In the genomic region with DNA sequence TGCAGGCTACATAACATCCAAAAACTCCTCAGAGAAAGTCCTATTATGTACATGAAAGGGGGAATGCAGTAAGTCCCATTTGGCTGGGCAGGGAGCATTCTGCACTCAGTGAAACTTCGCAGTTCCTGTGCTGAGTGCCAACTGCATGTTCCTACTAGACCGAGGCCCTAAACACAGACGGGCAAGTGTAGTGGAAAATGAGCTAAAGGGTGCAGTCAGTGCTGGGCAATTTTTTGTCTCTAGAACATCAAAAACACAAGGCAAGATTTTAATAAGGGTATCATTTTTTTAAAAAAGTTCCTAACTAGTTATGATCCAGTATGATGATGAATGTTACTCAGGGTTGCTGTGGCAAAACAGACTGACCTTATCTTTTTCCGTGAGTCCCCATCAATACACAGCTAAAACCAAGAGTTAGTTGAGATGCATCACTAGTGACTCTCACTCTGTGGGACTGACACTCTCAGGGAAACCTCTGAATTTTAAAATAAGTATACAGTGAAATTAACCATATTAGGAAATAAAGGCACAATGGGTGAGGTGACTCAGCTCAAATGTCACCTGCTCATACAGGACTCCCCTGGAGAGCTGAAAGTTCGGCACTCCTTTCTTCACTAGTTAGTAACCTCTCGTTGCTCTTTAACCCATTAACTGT, we compare ENCODE assay signal across 10 cellular contexts.
DNase-seq lines count a peak whose midpoint lies in the region; ATAC-seq and TF ChIP-seq lines count a peak whose summit lies in the region.
"Had no signal": no experiment of that assay in that cellular context is flagged by ENCODE, and none has a peak within 500 bp of the region (broad histone marks: within the 10 kb centered on the region; RNA-seq: fewer than 3 reads in every experiment).

No MANE protein-coding gene starts in this region.

- no peak overlapping the region for H3K9ac ChIP-seq in mammary epithelial cell (ENCODE audit: insufficient read depth, low read length)
- H3K9ac ChIP-seq: BLaER1 had no signal

- peaks cover 30% of the 10 kb centered on the region for H3K36me3 Mint-ChIP-seq in activated CD8-positive, alpha-beta T cell treated with anti-CD3 and anti-CD28 coated beads, Interleukin-2, amount 10 ng/mL, durations not matched to agents 7 days and 5 days (ENCODE audit: low read depth)
- H3K36me3 Mint-ChIP-seq in CD14-positive monocyte = peaks cover 52 to 53% of the 10 kb centered on the region in 2 donors

- intact Hi-C loops in breast epithelium (cut with DNase I; ENCODE audit: low total_unique reads) = no loop called here
- intact Hi-C loops in mammary epithelial cell (cut with micrococcal nuclease) = no loop called here
- intact Hi-C loops in left ventricle myocardium inferior (cut with micrococcal nuclease) = no loop called here
- intact Hi-C loops in CD14-positive monocyte (cut with micrococcal nuclease) = no loop called here

- peaks cover 4% of the 10 kb centered on the region for H3K27me3 Mint-ChIP-seq in activated CD8-positive, alpha-beta T cell treated with anti-CD3 and anti-CD28 coated beads, Interleukin-2, amount 10 ng/mL, durations not matched to agents 7 days and 5 days (ENCODE audit: low read depth)
- H3K27me3 Mint-ChIP-seq in CD14-positive monocyte (ENCODE audit: low read depth in 3 of 3) = no peaks in the 10 kb centered on the region

- no peaks in the 10 kb centered on the region for H3K79me2 ChIP-seq in mammary epithelial cell (ENCODE audit: insufficient read depth, low read length)

- dilution Hi-C loops in mammary epithelial cell (cut with HindIII; ENCODE audit: low sequenced_read_pairs) = no loop called here

- DNase-seq in breast epithelium (ENCODE audit: low spot score in 2 of 2) = peak in 1 of 2 donors; percentile 82
- no peak for DNase-seq in mammary epithelial cell
- DNase-seq in activated CD8-positive, alpha-beta T cell treated with anti-CD3 and anti-CD28 coated beads, Interleukin-2, amount 10 ng/mL, durations not matched to agents 7 days and 5 days = no peak
- peak; percentile 35 for DNase-seq in left ventricle myocardium inferior
- no peak for DNase-seq in tibial nerve (ENCODE audit: low spot score in 2 of 2)
- DNase-seq in CD14-positive monocyte (ENCODE audit: low spot score) = no peak
- no peak for DNase-seq in NCI-H226

- in situ Hi-C loops in mammary epithelial cell (cut with MboI; ENCODE audit: low sequenced_read_pairs in 2 of 2) = no loop called here

- H3K27ac ChIP-seq in breast epithelium (peak overlapping the region; percentile 79 to 86), mammary epithelial cell (ENCODE audit: insufficient read depth, low read depth, low read length) (no peak overlapping the region), left ventricle myocardium inferior (replicated peaks) (peak overlapping the region; percentile 87), tibial nerve (peak overlapping the region in 3 of 4 donors; percentile 9 to 84 (median 69))
- H3K27ac ChIP-seq: BLaER1 had no signal

- H3K9me3 Mint-ChIP-seq in activated CD8-positive, alpha-beta T cell treated with anti-CD3 and anti-CD28 coated beads, Interleukin-2, amount 10 ng/mL, durations not matched to agents 7 days and 5 days (ENCODE audit: insufficient read depth) = no peaks in the 10 kb centered on the region
- H3K9me3 Mint-ChIP-seq in CD14-positive monocyte = no peaks in the 10 kb centered on the region

- CTCF ChIA-PET in mammary epithelial cell (lab: Charles Lee; ENCODE audit: low non-redundant PET) = no interaction called here
- CTCF ChIA-PET in activated CD8-positive, alpha-beta T cell treated with anti-CD3 and anti-CD28 coated beads, Interleukin-2, amount 10 ng/mL, durations not matched to agents 7 days and 5 days (lab: Charles Lee) = interaction anchor here (0.8 kb wide), 1 partner anchor 39 kb away, joined by 3 read pairs; no protein-coding TSS in a partner anchor

- peaks cover 5% of the 10 kb centered on the region for H3K4me1 Mint-ChIP-seq in activated CD8-positive, alpha-beta T cell treated with anti-CD3 and anti-CD28 coated beads, Interleukin-2, amount 10 ng/mL, durations not matched to agents 7 days and 5 days (ENCODE audit: low read depth)
- peaks cover 51% of the 10 kb centered on the region for H3K4me1 Mint-ChIP-seq in CD14-positive monocyte

- H3K36me3 ChIP-seq in breast epithelium (no peaks in the 10 kb centered on the region), mammary epithelial cell (ENCODE audit: insufficient read depth, low read length) (no peaks in the 10 kb centered on the region), left ventricle myocardium inferior (peaks cover 18% of the 10 kb centered on the region), tibial nerve (no peaks in the 10 kb centered on the region)
- H3K36me3 ChIP-seq: BLaER1 had no signal

- H3K4me2 ChIP-seq in mammary epithelial cell (ENCODE audit: insufficient read depth, low read depth, low read length) = no peak overlapping the region
- H3K4me2 ChIP-seq: BLaER1 had no signal

- POLR2A ChIA-PET in activated CD8-positive, alpha-beta T cell treated with anti-CD3 and anti-CD28 coated beads, Interleukin-2, amount 10 ng/mL, durations not matched to agents 7 days and 5 days (lab: Charles Lee) = no interaction called here

- TF ChIP-seq CTCF in breast epithelium (IDR thresholded peaks at IDR 0.05) = no peak
- no peak for TF ChIP-seq CTCF in mammary epithelial cell (conservative IDR thresholded peaks at IDR 0.05 in 1 of 2, IDR thresholded peaks at IDR 0.05 in 1 of 2; ENCODE audit: extremely low read depth in 1 of 2, insufficient read depth in 1 of 2, low read depth in 1 of 2, low read length in 2 of 2)
- TF ChIP-seq CTCF in left ventricle myocardium inferior (IDR thresholded peaks at IDR 0.05; ENCODE audit: borderline replicate concordance) = no peak
- TF ChIP-seq CTCF in tibial nerve (IDR thresholded peaks at IDR 0.05) = no peak
- no peak for TF ChIP-seq CTCF in CD14-positive monocyte (IDR thresholded peaks at IDR 0.05)

- ATAC-seq in activated CD8-positive, alpha-beta T cell treated with anti-CD3 and anti-CD28 coated beads, Interleukin-2, amount 10 ng/mL, durations not matched to agents 7 days and 5 days = peak; percentile 27
- no peak for ATAC-seq in SK-N-SH treated with all-trans-retinoic acid at 6 μM for 48 hours
- ATAC-seq: Panc1 had no signal

- 31% methylated on average over 6 of the region's 6 CpGs for WGBS in mammary epithelial cell (ENCODE audit: low coverage, missing lambda C conversion rate)
- WGBS in tibial nerve, 2 donors = 48 to 58% methylated on average over 6 of the region's 6 CpGs

- TF ChIP-seq POLR2A in breast epithelium (IDR thresholded peaks at IDR 0.05) (no peak), tibial nerve (IDR thresholded peaks at IDR 0.05) (no peak)

- H3K4me3 ChIP-seq in breast epithelium (no peak overlapping the region), mammary epithelial cell (replicated peaks in 1 of 3; ENCODE audit: insufficient read depth in 1 of 3, low read depth in 2 of 3, low read length in 3 of 3) (no peak overlapping the region), left ventricle myocardium inferior (no peak overlapping the region), tibial nerve (no peak overlapping the region)
- H3K4me3 ChIP-seq: BLaER1 had no signal

- no TSS peak for BruUV-seq in mammary epithelial cell (replicated peaks; lab: Mats Ljungman, UMichigan)

- H3K4me3 Mint-ChIP-seq in activated CD8-positive, alpha-beta T cell treated with anti-CD3 and anti-CD28 coated beads, Interleukin-2, amount 10 ng/mL, durations not matched to agents 7 days and 5 days = no peak overlapping the region
- no peak overlapping the region for H3K4me3 Mint-ChIP-seq in CD14-positive monocyte

- H3K27ac Mint-ChIP-seq in activated CD8-positive, alpha-beta T cell treated with anti-CD3 and anti-CD28 coated beads, Interleukin-2, amount 10 ng/mL, durations not matched to agents 7 days and 5 days = no peak overlapping the region
- no peak overlapping the region for H3K27ac Mint-ChIP-seq in CD14-positive monocyte

- H4K20me1 ChIP-seq in mammary epithelial cell (ENCODE audit: insufficient read depth, low read length) = no peaks in the 10 kb centered on the region
- H4K20me1 ChIP-seq: BLaER1 had no signal

- no peak overlapping the region for H2AFZ ChIP-seq in mammary epithelial cell (ENCODE audit: low read depth, low read length)

- no peaks in the 10 kb centered on the region for H3K9me3 ChIP-seq in breast epithelium
- no peaks in the 10 kb centered on the region for H3K9me3 ChIP-seq in mammary epithelial cell (replicated peaks; ENCODE audit: insufficient read depth, low read length)
- H3K9me3 ChIP-seq in left ventricle myocardium inferior (replicated peaks) = no peaks in the 10 kb centered on the region
- no peaks in the 10 kb centered on the region for H3K9me3 ChIP-seq in tibial nerve
- H3K9me3 ChIP-seq: BLaER1 had no signal

- H3K27me3 ChIP-seq in breast epithelium (no peaks in the 10 kb centered on the region), mammary epithelial cell (ENCODE audit: insufficient read depth, low read length) (no peaks in the 10 kb centered on the region), left ventricle myocardium inferior (ENCODE audit: low read depth) (no peaks in the 10 kb centered on the region), tibial nerve (no peaks in the 10 kb centered on the region)
- H3K27me3 ChIP-seq: BLaER1 had no signal

- no peak for TF ChIP-seq EP300 in tibial nerve (IDR thresholded peaks at IDR 0.05)

- H3K4me1 ChIP-seq in breast epithelium = no peaks in the 10 kb centered on the region
- H3K4me1 ChIP-seq in mammary epithelial cell (ENCODE audit: insufficient read depth, low read length) = peaks cover 8% of the 10 kb centered on the region
- H3K4me1 ChIP-seq in left ventricle myocardium inferior = peaks cover 98% of the 10 kb centered on the region
- peaks cover 0 to 59% (median 5%) of the 10 kb centered on the region in 4 donors for H3K4me1 ChIP-seq in tibial nerve
- H3K4me1 ChIP-seq: BLaER1 had no signal

TF ChIP-seq in SK-N-SH treated with all-trans-retinoic acid at 6 μM for 48 hours, 23 proteins besides CTCF, POLR2A, EP300 and RAD21 (continues in another document):
- TF ChIP-seq ISL1 (CRISPR knock-in tag; IDR thresholded peaks at IDR 0.05) (no peak), OSR1 (CRISPR knock-in tag; IDR thresholded peaks at IDR 0.05) (no peak), ZC3H10 (CRISPR knock-in tag; IDR thresholded peaks at IDR 0.05) (no peak), POU6F1 (CRISPR knock-in tag; IDR thresholded peaks at IDR 0.05; ENCODE audit: borderline replicate concordance, low read depth) (no peak), ARNTL (CRISPR knock-in tag; IDR thresholded peaks at IDR 0.05; ENCODE audit: borderline replicate concordance, low read depth) (no peak)
